Comparison of ENCODE assay signal across 1 cellular context in genomic region chr12:56377989-56378316, GRCh38.
A peak's percentile ranks its signal among the peaks of the same experiment; 100 is the strongest.
TF ChIP-seq lines count a peak whose summit lies in the region.

No MANE protein-coding gene starts in this region.

TF ChIP-seq in K562, 482 proteins besides CTCF, POLR2A, EP300 and RAD21:
- TF ChIP-seq ZNF830 (CRISPR knock-in tag; IDR thresholded peaks at IDR 0.05) = no peak
- no peak for TF ChIP-seq ZZZ3 (IDR thresholded peaks at IDR 0.05)
- TF ChIP-seq PKNOX1 (IDR thresholded peaks at IDR 0.05) = peak; percentile 55
- no peak for TF ChIP-seq ZNF655 (CRISPR knock-in tag; IDR thresholded peaks at IDR 0.05)
- TF ChIP-seq ARID1B (IDR thresholded peaks at IDR 0.05) = peak; percentile 7; the same call in 1 of the 2 replicates
- TF ChIP-seq ELF2 (CRISPR knock-in tag; IDR thresholded peaks at IDR 0.05) = no peak
- no peak for TF ChIP-seq PHF21A (IDR thresholded peaks at IDR 0.05; ENCODE audit: borderline replicate concordance, low read depth)
- TF ChIP-seq ZNF24 (IDR thresholded peaks at IDR 0.05) = peak; percentile 48; the same call in 1 of the 2 replicates
- no peak for TF ChIP-seq BDP1 (IDR thresholded peaks at IDR 0.05; ENCODE audit: insufficient read depth, insufficient read length)
- no peak for TF ChIP-seq SMARCB1 (IDR thresholded peaks at IDR 0.05; ENCODE audit: insufficient read length, low read depth)
- TF ChIP-seq HDAC2 (IDR thresholded peaks at IDR 0.05) = no peak
- no peak for TF ChIP-seq ZNF280A (IDR thresholded peaks at IDR 0.05; ENCODE audit: low read depth, partially characterized antibody)
- TF ChIP-seq GATAD2B (IDR thresholded peaks at IDR 0.05; ENCODE audit: borderline replicate concordance) = 0 out of 2 replicates have a peak, but pooled peaks have one; percentile 58
- TF ChIP-seq MEIS2 (IDR thresholded peaks at IDR 0.05; ENCODE audit: partially characterized antibody) = peak; percentile 92
- no peak for TF ChIP-seq SNRNP70 (optimal IDR thresholded peaks at IDR 0.05; ENCODE audit: low read depth, low read length)
- TF ChIP-seq ZNF518B (CRISPR knock-in tag; IDR thresholded peaks at IDR 0.05) = no peak
- TF ChIP-seq TFE3 (CRISPR knock-in tag; IDR thresholded peaks at IDR 0.05) = 0 out of 2 replicates have a peak, but pooled peaks have one; percentile 5
- no peak for TF ChIP-seq PBX2 (CRISPR knock-in tag; IDR thresholded peaks at IDR 0.05; ENCODE audit: low read depth)
- TF ChIP-seq PBX2 (tag; conservative IDR thresholded peaks at IDR 0.05; ENCODE audit: low read depth) = peak; percentile 91
- no peak for TF ChIP-seq TEAD1 (CRISPR knock-in tag; IDR thresholded peaks at IDR 0.05)
- TF ChIP-seq ZNF583 (CRISPR knock-in tag; IDR thresholded peaks at IDR 0.05) = no peak
- no peak for TF ChIP-seq FOXK2 (conservative IDR thresholded peaks at IDR 0.05 in 1 of 2, IDR thresholded peaks at IDR 0.05 in 1 of 2; ENCODE audit: low read depth in 2 of 2)
- TF ChIP-seq SOX6 (IDR thresholded peaks at IDR 0.05) = 0 out of 2 replicates have a peak, but pooled peaks have one; percentile 26
